Comparison of ENCODE assay signal across 17 cellular contexts in the genomic region with DNA sequence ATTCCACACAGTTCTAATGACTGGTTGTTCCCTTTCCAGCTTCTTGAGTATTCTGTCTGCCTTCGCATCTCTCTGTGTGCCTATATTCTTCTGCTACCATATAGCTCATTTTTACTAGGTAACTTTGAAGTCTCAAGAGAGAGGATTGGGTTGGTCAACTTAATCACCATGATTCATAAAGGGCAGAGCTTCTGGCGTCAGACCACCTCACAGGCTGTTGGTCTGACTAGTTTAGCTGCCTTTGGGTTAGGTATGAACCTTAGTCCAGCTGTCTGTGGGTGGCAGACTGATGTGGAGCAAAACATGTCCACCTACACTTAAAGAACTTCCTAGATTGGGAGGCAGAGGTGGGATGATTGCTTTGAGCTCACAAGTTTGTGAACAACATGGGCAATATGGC.
"Had no signal": no experiment of that assay in that cellular context is flagged by ENCODE, and none has a peak within 500 bp of the region (broad histone marks: within the 10 kb centered on the region; RNA-seq: fewer than 3 reads in every experiment).

No MANE protein-coding gene starts in this region.

- H3K4me1 Mint-ChIP-seq: activated CD4-positive, alpha-beta T cell treated with anti-CD3 and anti-CD28 coated beads, Interleukin-2, amount 10 ng/mL, durations not matched to agents 7 days and 5 days; activated T-helper 17 cell treated with anti-CD3 and anti-CD28 coated beads, Interleukin-2, amount 50 U/mL, for 72 hours; central memory CD8-positive, alpha-beta T cell had no signal

- H3K27ac ChIP-seq: body of pancreas, esophagus muscularis mucosa, sigmoid colon had no signal

- DNase-seq: activated CD4-positive, alpha-beta T cell treated with anti-CD3 and anti-CD28 coated beads, Interleukin-2, amount 10 ng/mL, durations not matched to agents 7 days and 5 days; activated CD4-positive, CD25-positive, alpha-beta regulatory T cell; activated T-cell treated with anti-CD3 and anti-CD28 coated beads for 4 hours; body of pancreas; dermis blood vessel endothelial cell; kidney; left ventricle myocardium inferior; nephron progenitor cell; sigmoid colon; stimulated activated CD4-positive, alpha-beta T cell treated with anti-CD3 and anti-CD28 coated beads, Interleukin-2, amount 100 ng/mL, for 48 hours; stimulated activated CD8-positive, alpha-beta memory T cell treated with anti-CD3 and anti-CD28 coated beads, Interleukin-4, amount 100 ng/mL, for 48 hours; stimulated activated naive CD8-positive, alpha-beta T cell treated with anti-CD3 and anti-CD28 coated beads, Interleukin-15, Interleukin-2, amounts not matched to agents 100 U/mL and 50 U/mL, for 24 hours had no signal

- H3K36me3 ChIP-seq: esophagus muscularis mucosa, left ventricle myocardium inferior, sigmoid colon had no signal

- H3K4me1 ChIP-seq: sigmoid colon had no signal

- H3K4me3 Mint-ChIP-seq: activated CD4-positive, alpha-beta T cell treated with anti-CD3 and anti-CD28 coated beads, Interleukin-2, amount 10 ng/mL, durations not matched to agents 7 days and 5 days; activated naive CD4-positive, alpha-beta T cell treated with anti-CD3 and anti-CD28 coated beads, Interleukin-2, amount 50 U/mL, for 24 hours; activated T-helper 17 cell treated with anti-CD3 and anti-CD28 coated beads, Interleukin-2, amount 50 U/mL, for 72 hours; central memory CD8-positive, alpha-beta T cell; nephron progenitor cell; T-helper 1 cell treated with Interleukin-12 subunit alpha and Interleukin-12 subunit beta and Interleukin-4 antibody, amounts not matched to agents 30 μg/mL and 1 μg/mL, for 36 hours had no signal

- ATAC-seq: activated T-helper 17 cell treated with anti-CD3 and anti-CD28 coated beads, Interleukin-2, amount 50 U/mL, for 72 hours; body of pancreas; stimulated activated naive CD8-positive, alpha-beta T cell treated with anti-CD3 and anti-CD28 coated beads, Interleukin-15, Interleukin-2, amounts not matched to agents 100 U/mL and 50 U/mL, for 24 hours had no signal

- H3K4me3 ChIP-seq: body of pancreas, esophagus muscularis mucosa, left ventricle myocardium inferior, sigmoid colon had no signal

- H3K27me3 ChIP-seq: body of pancreas, esophagus muscularis mucosa, sigmoid colon had no signal

- H3K27ac Mint-ChIP-seq: activated CD4-positive, alpha-beta T cell treated with anti-CD3 and anti-CD28 coated beads, Interleukin-2, amount 10 ng/mL, durations not matched to agents 7 days and 5 days; activated naive CD4-positive, alpha-beta T cell treated with anti-CD3 and anti-CD28 coated beads, Interleukin-2, amount 50 U/mL, for 24 hours; activated T-helper 17 cell treated with anti-CD3 and anti-CD28 coated beads, Interleukin-2, amount 50 U/mL, for 72 hours; nephron progenitor cell; T-helper 1 cell treated with Interleukin-12 subunit alpha and Interleukin-12 subunit beta and Interleukin-4 antibody, amounts not matched to agents 30 μg/mL and 1 μg/mL, for 36 hours had no signal

- H3K27me3 Mint-ChIP-seq: activated CD4-positive, alpha-beta T cell treated with anti-CD3 and anti-CD28 coated beads, Interleukin-2, amount 10 ng/mL, durations not matched to agents 7 days and 5 days; activated naive CD4-positive, alpha-beta T cell treated with anti-CD3 and anti-CD28 coated beads, Interleukin-2, amount 50 U/mL, for 24 hours; activated T-helper 17 cell treated with anti-CD3 and anti-CD28 coated beads, Interleukin-2, amount 50 U/mL, for 72 hours; central memory CD8-positive, alpha-beta T cell had no signal

- H3K36me3 Mint-ChIP-seq: activated naive CD4-positive, alpha-beta T cell treated with anti-CD3 and anti-CD28 coated beads, Interleukin-2, amount 50 U/mL, for 24 hours had no signal

- H3K9me3 Mint-ChIP-seq: activated CD4-positive, alpha-beta T cell treated with anti-CD3 and anti-CD28 coated beads, Interleukin-2, amount 10 ng/mL, durations not matched to agents 7 days and 5 days; activated naive CD4-positive, alpha-beta T cell treated with anti-CD3 and anti-CD28 coated beads, Interleukin-2, amount 50 U/mL, for 24 hours; activated T-helper 17 cell treated with anti-CD3 and anti-CD28 coated beads, Interleukin-2, amount 50 U/mL, for 72 hours; central memory CD8-positive, alpha-beta T cell; T-helper 1 cell treated with Interleukin-12 subunit alpha and Interleukin-12 subunit beta and Interleukin-4 antibody, amounts not matched to agents 30 μg/mL and 1 μg/mL, for 36 hours had no signal

- H3K9me3 ChIP-seq: body of pancreas, esophagus muscularis mucosa, left ventricle myocardium inferior, sigmoid colon had no signal
